In genomic region chr10:28467615-28468014, GRCh38 we compare ENCODE assay signal across 35 cellular contexts.
"Had no signal": no experiment of that assay in that cellular context is flagged by ENCODE, and none has a peak within 500 bp of the region (broad histone marks: within the 10 kb centered on the region; RNA-seq: fewer than 3 reads in every experiment).

No MANE protein-coding gene starts in this region.

- H3K4me3 Mint-ChIP-seq: activated CD8-positive, alpha-beta T cell treated with anti-CD3 and anti-CD28 coated beads for 36 hours; activated naive CD8-positive, alpha-beta T cell treated with anti-CD3 and anti-CD28 coated beads for 36 hours; activated T-cell treated with anti-CD3 and anti-CD28 coated beads, Interleukin-2, amount 50 U/mL, for 72 hours; activated T-helper 17 cell treated with anti-CD3 and anti-CD28 coated beads, Interleukin-2, amount 50 U/mL, for 72 hours; central memory CD8-positive, alpha-beta T cell had no signal

- H3K9me3 ChIP-seq: SJCRH30 had no signal

- H3K4me1 ChIP-seq: SJCRH30 had no signal

- DNase-seq: activated CD4-positive, alpha-beta T cell treated with anti-CD3 and anti-CD28 coated beads for 1 hour; activated CD4-positive, alpha-beta T cell treated with anti-CD3 and anti-CD28 coated beads for 48 hours; activated CD4-positive, CD25-positive, alpha-beta regulatory T cell; activated CD8-positive, alpha-beta T cell treated with anti-CD3 and anti-CD28 coated beads for 36 hours; activated effector memory CD4-positive, alpha-beta T cell treated with anti-CD3 and anti-CD28 coated beads, Interleukin-2, amount 50 U/mL, for 16 hours; activated naive CD4-positive, alpha-beta T cell; activated naive CD4-positive, alpha-beta T cell treated with anti-CD3 and anti-CD28 coated beads, Interleukin-2, amount 50 U/mL, for 16 hours; activated naive CD8-positive, alpha-beta T cell treated with anti-CD3 and anti-CD28 coated beads for 36 hours; activated T-cell treated with anti-CD3 and anti-CD28 coated beads, Interleukin-2, amount 50 U/mL, for 1 hour; activated T-cell treated with anti-CD3 and anti-CD28 coated beads, Interleukin-2, amount 50 U/mL, for 72 hours; amniotic stem cell; aorta; brain microvascular endothelial cell; MM.1S; NCI-H1092 treated with DMSO at 0.1 percent for 48 hours; NCI-H146; NCI-H187; NCI-H2029 treated with DMSO at 0.1 percent for 48 hours; NCI-H2107; NCI-H2171; NCI-H510A treated with DMSO at 0.1 percent for 48 hours; NCI-H526 treated with DMSO at 0.1 percent for 48 hours; NCI-H82; NK-92 treated with Interleukin-12 subunit alpha and Interleukin-12 subunit beta, amount 100 ng/mL, for 24 hours; PC-9; SHP77; SJCRH30; T1000; WERI-Rb-1 had no signal

- H3K27me3 ChIP-seq: brain microvascular endothelial cell, SJCRH30 had no signal

- H3K27ac ChIP-seq: brain microvascular endothelial cell, KMS-11, PC-9, RWPE1, SJCRH30, SK-N-MC, WERI-Rb-1 had no signal

- H3K27ac Mint-ChIP-seq: activated CD8-positive, alpha-beta T cell treated with anti-CD3 and anti-CD28 coated beads for 36 hours; activated naive CD8-positive, alpha-beta T cell treated with anti-CD3 and anti-CD28 coated beads for 36 hours; activated T-cell treated with anti-CD3 and anti-CD28 coated beads, Interleukin-2, amount 50 U/mL, for 72 hours; activated T-helper 17 cell treated with anti-CD3 and anti-CD28 coated beads, Interleukin-2, amount 50 U/mL, for 72 hours had no signal

- H3K9ac ChIP-seq: KMS-11 had no signal

- FAIRE-seq: RCC 7860 had no signal

- H3K36me3 ChIP-seq: brain microvascular endothelial cell, SJCRH30, WERI-Rb-1 had no signal

- H3K36me3 Mint-ChIP-seq: activated naive CD8-positive, alpha-beta T cell treated with anti-CD3 and anti-CD28 coated beads for 36 hours had no signal

- H3K4me3 ChIP-seq: PC-9, SJCRH30, SK-N-MC had no signal

- H3K4me2 ChIP-seq: KMS-11, PC-9 had no signal

- H3K27me3 Mint-ChIP-seq: activated naive CD8-positive, alpha-beta T cell treated with anti-CD3 and anti-CD28 coated beads for 36 hours had no signal

- H3K9me3 Mint-ChIP-seq: activated CD8-positive, alpha-beta T cell treated with anti-CD3 and anti-CD28 coated beads for 36 hours; activated naive CD8-positive, alpha-beta T cell treated with anti-CD3 and anti-CD28 coated beads for 36 hours; activated T-cell treated with anti-CD3 and anti-CD28 coated beads, Interleukin-2, amount 50 U/mL, for 72 hours; activated T-helper 17 cell treated with anti-CD3 and anti-CD28 coated beads, Interleukin-2, amount 50 U/mL, for 72 hours; central memory CD8-positive, alpha-beta T cell had no signal

- ATAC-seq: activated CD8-positive, alpha-beta T cell treated with anti-CD3 and anti-CD28 coated beads for 36 hours; activated T-cell treated with anti-CD3 and anti-CD28 coated beads, Interleukin-2, amount 50 U/mL, for 72 hours; activated T-helper 17 cell treated with anti-CD3 and anti-CD28 coated beads, Interleukin-2, amount 50 U/mL, for 72 hours had no signal

- H3K4me1 Mint-ChIP-seq: activated naive CD8-positive, alpha-beta T cell treated with anti-CD3 and anti-CD28 coated beads for 36 hours; activated T-helper 17 cell treated with anti-CD3 and anti-CD28 coated beads, Interleukin-2, amount 50 U/mL, for 72 hours; central memory CD8-positive, alpha-beta T cell had no signal

- H2AFZ ChIP-seq: PC-9 had no signal
